1 cellular context compared by ENCODE assay signal in the genomic region with DNA sequence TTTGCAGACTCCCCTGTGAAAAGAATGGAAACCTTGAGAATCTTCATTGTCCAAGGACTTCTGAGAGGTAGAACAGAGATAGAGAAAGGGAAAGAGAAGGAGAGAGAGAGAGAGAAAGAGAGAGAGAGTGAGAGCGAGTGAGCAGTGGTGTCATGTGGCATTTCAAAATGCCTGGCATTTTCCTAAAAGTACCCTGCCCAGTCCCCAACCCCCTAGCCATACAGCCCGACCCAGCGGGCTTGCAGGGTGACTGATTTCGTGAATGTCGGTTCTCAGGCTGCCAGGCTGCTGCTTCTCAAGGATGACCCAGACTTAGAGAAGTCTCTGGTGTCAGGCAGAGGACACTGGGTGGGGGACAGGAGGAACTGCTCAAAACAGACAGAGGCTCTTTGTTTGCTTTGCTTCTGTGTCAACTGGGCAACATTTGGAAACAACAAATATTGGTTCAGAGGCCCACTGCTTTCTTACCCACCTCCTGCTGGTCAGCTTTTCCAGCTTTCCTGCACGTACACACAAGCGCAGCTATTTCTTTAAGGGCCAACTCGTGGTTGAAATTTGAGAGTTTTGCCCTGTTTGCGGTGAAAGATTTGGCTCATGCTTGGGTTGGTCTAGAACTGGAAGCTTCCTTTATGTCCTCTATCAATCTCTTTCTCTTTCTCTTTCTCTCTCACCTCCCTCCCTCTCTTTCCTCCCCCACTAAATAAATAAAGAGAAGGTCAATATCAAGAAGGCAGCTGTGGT.
TF ChIP-seq lines count a peak whose summit lies in the region.

No MANE protein-coding gene starts in this region.

TF ChIP-seq in HepG2, 621 proteins besides CTCF, POLR2A, EP300 and RAD21 (continued from another document and continues in another):
- TF ChIP-seq, protein P1, sequence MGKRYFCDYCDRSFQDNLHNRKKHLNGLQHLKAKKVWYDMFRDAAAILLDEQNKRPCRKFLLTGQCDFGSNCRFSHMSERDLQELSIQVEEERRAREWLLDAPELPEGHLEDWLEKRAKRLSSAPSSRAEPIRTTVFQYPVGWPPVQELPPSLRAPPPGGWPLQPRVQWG (CRISPR knock-in tag; IDR thresholded peaks at IDR 0.05; ENCODE audit: borderline replicate concordance, low read depth) = no peak
- TF ChIP-seq FOSL1 (CRISPR knock-in tag; IDR thresholded peaks at IDR 0.05; ENCODE audit: borderline replicate concordance) (no peak), RERE (CRISPR knock-in tag; IDR thresholded peaks at IDR 0.05; ENCODE audit: low read depth) (peak; percentile 95), ATAD3A (CRISPR knock-in tag; IDR thresholded peaks at IDR 0.05) (no peak), ZNF547 (CRISPR knock-in tag; IDR thresholded peaks at IDR 0.05) (0 out of 2 replicates have a peak, but pooled peaks have one; percentile 37), IKZF1 (IDR thresholded peaks at IDR 0.05) (no peak), ZNF230 (CRISPR knock-in tag; IDR thresholded peaks at IDR 0.05) (no peak), ZIK1 (CRISPR knock-in tag; IDR thresholded peaks at IDR 0.05; ENCODE audit: borderline replicate concordance, low read depth) (no peak), ZMYM3 (CRISPR knock-in tag; IDR thresholded peaks at IDR 0.05) (peak; percentile 72; the same call in 1 of the 2 replicates), HMGA1 (CRISPR knock-in tag; conservative IDR thresholded peaks at IDR 0.05) (no peak), PRPF4 (IDR thresholded peaks at IDR 0.05; ENCODE audit: low read depth, low read length, poor library complexity, severe bottlenecking) (no peak), SCMH1 (CRISPR knock-in tag; IDR thresholded peaks at IDR 0.05; ENCODE audit: borderline replicate concordance) (no peak), ZNF746 (CRISPR knock-in tag; IDR thresholded peaks at IDR 0.05) (peak; percentile 99), ZNF235 (CRISPR knock-in tag; IDR thresholded peaks at IDR 0.05; ENCODE audit: borderline replicate concordance) (no peak), ZNF253 (CRISPR knock-in tag; IDR thresholded peaks at IDR 0.05; ENCODE audit: borderline replicate concordance) (no peak), CEBPB (IDR thresholded peaks at IDR 0.05; ENCODE audit: borderline replicate concordance, low read depth, low read length) (peak; percentile 85), GRHL1 (CRISPR knock-in tag; conservative IDR thresholded peaks at IDR 0.05) (no peak), MATR3 (CRISPR knock-in tag; IDR thresholded peaks at IDR 0.05) (no peak), TOE1 (CRISPR knock-in tag; IDR thresholded peaks at IDR 0.05) (no peak), MEIS1 (CRISPR knock-in tag; IDR thresholded peaks at IDR 0.05; ENCODE audit: borderline replicate concordance) (peak; percentile 77), ONECUT2 (CRISPR knock-in tag; IDR thresholded peaks at IDR 0.05) (peak; percentile 73), MXD1 (CRISPR knock-in tag; IDR thresholded peaks at IDR 0.05) (no peak), ZNF737 (CRISPR knock-in tag; IDR thresholded peaks at IDR 0.05; ENCODE audit: borderline replicate concordance) (no peak), ZNF710 (CRISPR knock-in tag; IDR thresholded peaks at IDR 0.05; ENCODE audit: borderline replicate concordance) (peak; percentile 98), ZFP36L1 (CRISPR knock-in tag; IDR thresholded peaks at IDR 0.05) (peak; percentile 59; the same call in 1 of the 2 replicates), POLR2AphosphoS2 (IDR thresholded peaks at IDR 0.05; ENCODE audit: low read depth, low read length) (no peak), KDM6A (CRISPR knock-in tag; IDR thresholded peaks at IDR 0.05; ENCODE audit: low read depth) (peak; percentile 98), HDAC1 (CRISPR knock-in tag; IDR thresholded peaks at IDR 0.05) (peak; percentile 94), CREBL2 (CRISPR knock-in tag; IDR thresholded peaks at IDR 0.05; ENCODE audit: borderline replicate concordance) (no peak), MED8 (CRISPR knock-in tag; IDR thresholded peaks at IDR 0.05; ENCODE audit: insufficient replicate concordance) (peak; percentile 88), THYN1 (CRISPR knock-in tag; IDR thresholded peaks at IDR 0.05; ENCODE audit: borderline replicate concordance, low read depth) (no peak), HDAC2 (CRISPR knock-in tag; IDR thresholded peaks at IDR 0.05) (peak; percentile 97), SRSF1 (optimal IDR thresholded peaks at IDR 0.05; ENCODE audit: low read depth, low read length) (no peak), ZNF430 (CRISPR knock-in tag; IDR thresholded peaks at IDR 0.05) (peak; percentile 47; the same call in 1 of the 2 replicates), TIGD3 (CRISPR knock-in tag; IDR thresholded peaks at IDR 0.05; ENCODE audit: borderline replicate concordance) (no peak), CSRNP2 (CRISPR knock-in tag; conservative IDR thresholded peaks at IDR 0.05; ENCODE audit: low read depth) (no peak), U2AF2 (IDR thresholded peaks at IDR 0.05; ENCODE audit: low read depth, low read length) (no peak), ZNF546 (CRISPR knock-in tag; conservative IDR thresholded peaks at IDR 0.05) (no peak; the same call in 1 of the 2 replicates), ZNF878 (CRISPR knock-in tag; IDR thresholded peaks at IDR 0.05) (0 out of 2 replicates have a peak, but pooled peaks have one; percentile 9), ZNF597 (CRISPR knock-in tag; IDR thresholded peaks at IDR 0.05) (no peak)
- TF ChIP-seq, protein P2, sequence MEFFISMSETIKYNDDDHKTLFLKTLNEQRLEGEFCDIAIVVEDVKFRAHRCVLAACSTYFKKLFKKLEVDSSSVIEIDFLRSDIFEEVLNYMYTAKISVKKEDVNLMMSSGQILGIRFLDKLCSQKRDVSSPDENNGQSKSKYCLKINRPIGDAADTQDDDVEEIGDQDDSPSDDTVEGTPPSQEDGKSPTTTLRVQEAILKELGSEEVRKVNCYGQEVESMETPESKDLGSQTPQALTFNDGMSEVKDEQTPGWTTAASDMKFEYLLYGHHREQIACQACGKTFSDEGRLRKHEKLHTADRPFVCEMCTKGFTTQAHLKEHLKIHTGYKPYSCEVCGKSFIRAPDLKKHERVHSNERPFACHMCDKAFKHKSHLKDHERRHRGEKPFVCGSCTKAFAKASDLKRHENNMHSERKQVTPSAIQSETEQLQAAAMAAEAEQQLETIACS (CRISPR knock-in tag; IDR thresholded peaks at IDR 0.05) = no peak
- TF ChIP-seq, protein P3, sequence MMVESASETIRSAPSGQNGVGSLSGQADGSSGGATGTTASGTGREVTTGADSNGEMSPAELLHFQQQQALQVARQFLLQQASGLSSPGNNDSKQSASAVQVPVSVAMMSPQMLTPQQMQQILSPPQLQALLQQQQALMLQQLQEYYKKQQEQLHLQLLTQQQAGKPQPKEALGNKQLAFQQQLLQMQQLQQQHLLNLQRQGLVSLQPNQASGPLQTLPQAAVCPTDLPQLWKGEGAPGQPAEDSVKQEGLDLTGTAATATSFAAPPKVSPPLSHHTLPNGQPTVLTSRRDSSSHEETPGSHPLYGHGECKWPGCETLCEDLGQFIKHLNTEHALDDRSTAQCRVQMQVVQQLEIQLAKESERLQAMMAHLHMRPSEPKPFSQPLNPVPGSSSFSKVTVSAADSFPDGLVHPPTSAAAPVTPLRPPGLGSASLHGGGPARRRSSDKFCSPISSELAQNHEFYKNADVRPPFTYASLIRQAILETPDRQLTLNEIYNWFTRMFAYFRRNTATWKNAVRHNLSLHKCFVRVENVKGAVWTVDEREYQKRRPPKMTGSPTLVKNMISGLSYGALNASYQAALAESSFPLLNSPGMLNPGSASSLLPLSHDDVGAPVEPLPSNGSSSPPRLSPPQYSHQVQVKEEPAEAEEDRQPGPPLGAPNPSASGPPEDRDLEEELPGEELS (CRISPR knock-in tag; IDR thresholded peaks at IDR 0.05) = peak; percentile 99
